Comparison of ENCODE assay signal across 22 cellular contexts in the genomic region with DNA sequence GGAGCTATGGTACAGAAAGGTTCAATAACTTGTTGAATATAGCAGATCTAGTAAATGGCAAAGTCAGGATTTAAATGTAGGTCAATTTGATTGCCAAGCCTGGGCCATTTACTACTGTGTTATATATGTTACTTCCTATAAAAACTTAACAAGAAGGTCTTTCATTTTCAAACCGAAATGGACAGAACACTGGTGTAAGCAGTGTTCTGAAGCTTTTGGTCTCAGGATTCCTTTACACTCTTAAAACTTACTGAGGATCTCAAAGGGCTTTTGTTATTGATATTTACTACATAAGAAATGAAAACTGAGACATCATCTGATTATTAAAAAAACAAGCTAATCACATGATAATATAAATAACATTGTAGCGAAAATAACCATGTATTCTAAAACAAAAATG.
A peak's percentile ranks its signal among the peaks of the same experiment; 100 is the strongest.
DNase-seq lines count a peak whose midpoint lies in the region; ATAC-seq, FAIRE-seq and TF ChIP-seq lines count a peak whose summit lies in the region.
"Had no signal": no experiment of that assay in that cellular context is flagged by ENCODE, and none has a peak within 500 bp of the region (broad histone marks: within the 10 kb centered on the region; RNA-seq: fewer than 3 reads in every experiment).

No MANE protein-coding gene starts in this region.

- no peak overlapping the region for H2BK20ac ChIP-seq in IMR-90 (ENCODE audit: low read depth, low read length)

- in situ Hi-C loops in IMR-90 (cut with MboI; ENCODE audit: low sequenced_read_pairs), result no loop called here
- in situ Hi-C loops in G401 (cut with HindIII; ENCODE audit: low sequenced_read_pairs), result no loop called here

- peak overlapping the region; percentile 4 for H2BK5ac ChIP-seq in IMR-90 (ENCODE audit: low read depth, low read length, poor library complexity, severe bottlenecking)

- POLR2A ChIA-PET in IMR-90 (lab: Charles Lee; ENCODE audit: unreplicated experiment), result interaction anchor here (0.7 kb wide), 1 partner anchor 55 kb away, joined by 3 read pairs; no protein-coding TSS in a partner anchor

- no TSS peak for BruUV-seq in IMR-90 (replicated peaks; lab: Mats Ljungman, UMichigan)

- no peak overlapping the region for H2AK5ac ChIP-seq in IMR-90 (ENCODE audit: low read depth, low read length)

- no peaks in the 10 kb centered on the region for H3K9me3 ChIP-seq in IMR-90 (ENCODE audit: control insufficient read depth, insufficient read depth, low read length)
- H3K9me3 ChIP-seq: A549; BE2C; BLaER1 treated with 17β-estradiol and CSF1 and Interleukin-3, amounts not matched to agents 10 nM and 100 nM; HAP-1 had no signal

- dilution Hi-C loops in IMR-90 (cut with HindIII; ENCODE audit: low sequenced_read_pairs, unreplicated experiment), result no loop called here

- no peak overlapping the region for H3K27ac ChIP-seq in IMR-90 (ENCODE audit: insufficient read depth, low read length)
- H3K27ac ChIP-seq: A549; BLaER1 treated with 17β-estradiol and CSF1 and Interleukin-3, amounts not matched to agents 10 nM and 100 nM had no signal

- no peak for TF ChIP-seq RAD21 in IMR-90 (IDR thresholded peaks at IDR 0.05; ENCODE audit: low read length)

- no peak overlapping the region for H2BK15ac ChIP-seq in IMR-90 (ENCODE audit: low read depth, low read length)

- no peak overlapping the region for H3K4ac ChIP-seq in IMR-90 (ENCODE audit: low read depth, low read length)

- no peak overlapping the region for H3K14ac ChIP-seq in IMR-90 (replicated peaks; ENCODE audit: low read depth, low read length)

- TF ChIP-seq POLR2A in IMR-90 (IDR thresholded peaks at IDR 0.05; ENCODE audit: low read depth, low read length), result no peak

- WGBS in IMR-90 (ENCODE audit: extremely low coverage in 2 of 2, insufficient read length in 1 of 2), 2 experiments, result no CpG with 5 or more reads among the region's 2 CpGs

- CTCF ChIA-PET in IMR-90 (lab: Yijun Ruan, JAX), result no interaction called here

- no peaks in the 10 kb centered on the region for H4K20me1 ChIP-seq in IMR-90 (ENCODE audit: insufficient read depth, low read length)
- H4K20me1 ChIP-seq: BLaER1 treated with 17β-estradiol and CSF1 and Interleukin-3, amounts not matched to agents 10 nM and 100 nM had no signal

- H3K79me1 ChIP-seq in IMR-90 (ENCODE audit: low read depth in 1 of 2, low read length in 2 of 2), result no peaks in the 10 kb centered on the region

- ATAC-seq in IMR-90 (ENCODE audit: low read depth) (no peak), GM21447 (IDR thresholded peaks at IDR 0.05; ENCODE audit: unreplicated experiment) (no peak)
- ATAC-seq: A549, GM23338 had no signal

- TF ChIP-seq CTCF in IMR-90 (conservative IDR thresholded peaks at IDR 0.05; ENCODE audit: low read depth, low read length), result no peak

- no peak overlapping the region for H4K91ac ChIP-seq in IMR-90 (ENCODE audit: insufficient read depth, low read depth, low read length)

- DNase-seq in GM19239 (ENCODE audit: insufficient read length, low spot score) (no peak), IMR-90 (no peak), epidermal melanocyte (ENCODE audit: insufficient read length, low spot score) (peak; percentile 21), HK-2 (ENCODE audit: unreplicated experiment) (no peak), G401 (ENCODE audit: low spot score) (no peak)
- DNase-seq: 8988T; ACHN; AML-193; BE2C; Calu3; CD4-positive, alpha-beta T cell; CD8-positive, alpha-beta memory T cell; COR-L47; DMS53; DMS79 treated with DMSO at 0.1 percent for 48 hours had no signal

- no peak overlapping the region for H3K4me3 ChIP-seq in IMR-90 (ENCODE audit: insufficient read depth, low read depth, low read length)
- H3K4me3 ChIP-seq: A549; BLaER1 treated with 17β-estradiol and CSF1 and Interleukin-3, amounts not matched to agents 10 nM and 100 nM; GM23338; HAP-1 had no signal

- FAIRE-seq in GM19239 (lab: Jason Lieb, UNC), result peak; percentile 57
- FAIRE-seq: A549, G401.6, GM12892 had no signal

- H3K9me1 ChIP-seq in IMR-90 (ENCODE audit: insufficient read depth, low read length), result no peaks in the 10 kb centered on the region

- intact Hi-C loops in IMR-90 (cut with micrococcal nuclease), result loop anchor here (10.0 kb wide), 2 partner anchors 407 to 577 kb away; no protein-coding TSS in a partner anchor

- H2BK120ac ChIP-seq in IMR-90 (ENCODE audit: low read depth, low read length), result no peak overlapping the region

- H3K4me2 ChIP-seq in IMR-90 (ENCODE audit: low read depth, low read length), result no peak overlapping the region
- H3K4me2 ChIP-seq: A549; BLaER1 treated with 17β-estradiol and CSF1 and Interleukin-3, amounts not matched to agents 10 nM and 100 nM; GM23338 had no signal

- H3K27me3 ChIP-seq in IMR-90 (ENCODE audit: control insufficient read depth, insufficient read depth, low read length), result no peaks in the 10 kb centered on the region; the same call in 1 of the 2 replicates
- H3K27me3 ChIP-seq: BE2C; BLaER1 treated with 17β-estradiol and CSF1 and Interleukin-3, amounts not matched to agents 10 nM and 100 nM had no signal

- no peak overlapping the region for H2AK9ac ChIP-seq in IMR-90 (replicated peaks; ENCODE audit: low read depth, low read length, poor library complexity)

- no peak overlapping the region for H3K56ac ChIP-seq in IMR-90 (ENCODE audit: extremely low read depth, insufficient read depth, low read length)

- no peaks in the 10 kb centered on the region for H3K36me3 ChIP-seq in IMR-90 (ENCODE audit: control insufficient read depth, insufficient read depth, low read length)
- H3K36me3 ChIP-seq: BE2C; BLaER1 treated with 17β-estradiol and CSF1 and Interleukin-3, amounts not matched to agents 10 nM and 100 nM; HAP-1 had no signal

- no peak overlapping the region for H2AFZ ChIP-seq in IMR-90 (replicated peaks; ENCODE audit: low read length, poor library complexity)
- H2AFZ ChIP-seq: GM23338 had no signal

- H4K5ac ChIP-seq in IMR-90 (ENCODE audit: low read depth, low read length), result no peak overlapping the region

- no peak overlapping the region for H3K23ac ChIP-seq in IMR-90 (ENCODE audit: low read depth, low read length)

- H3K4me1 ChIP-seq in IMR-90 (ENCODE audit: control insufficient read depth, insufficient read depth, low read length), result peaks cover 3% of the 10 kb centered on the region; the same call in 1 of the 2 replicates
- H3K4me1 ChIP-seq: A549; BE2C; BLaER1 treated with 17β-estradiol and CSF1 and Interleukin-3, amounts not matched to agents 10 nM and 100 nM had no signal

- H4K8ac ChIP-seq in IMR-90 (ENCODE audit: low read depth in 2 of 2, low read length in 2 of 2), result no peak overlapping the region

- H3K18ac ChIP-seq in IMR-90 (ENCODE audit: low read depth, low read length), result no peak overlapping the region

- H3K9ac ChIP-seq in IMR-90 (ENCODE audit: low read depth, low read length), result no peak overlapping the region
- H3K9ac ChIP-seq: BLaER1 treated with 17β-estradiol and CSF1 and Interleukin-3, amounts not matched to agents 10 nM and 100 nM had no signal

TF ChIP-seq in IMR-90, 13 proteins besides CTCF, POLR2A, EP300 and RAD21:
- TF ChIP-seq, protein P1, sequence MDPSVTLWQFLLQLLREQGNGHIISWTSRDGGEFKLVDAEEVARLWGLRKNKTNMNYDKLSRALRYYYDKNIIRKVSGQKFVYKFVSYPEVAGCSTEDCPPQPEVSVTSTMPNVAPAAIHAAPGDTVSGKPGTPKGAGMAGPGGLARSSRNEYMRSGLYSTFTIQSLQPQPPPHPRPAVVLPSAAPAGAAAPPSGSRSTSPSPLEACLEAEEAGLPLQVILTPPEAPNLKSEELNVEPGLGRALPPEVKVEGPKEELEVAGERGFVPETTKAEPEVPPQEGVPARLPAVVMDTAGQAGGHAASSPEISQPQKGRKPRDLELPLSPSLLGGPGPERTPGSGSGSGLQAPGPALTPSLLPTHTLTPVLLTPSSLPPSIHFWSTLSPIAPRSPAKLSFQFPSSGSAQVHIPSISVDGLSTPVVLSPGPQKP (IDR thresholded peaks at IDR 0.05; ENCODE audit: borderline replicate concordance, low read depth, low read length), result no peak
- TF ChIP-seq USF2 (IDR thresholded peaks at IDR 0.05; ENCODE audit: low read depth, low read length), result no peak
- TF ChIP-seq MXI1 (IDR thresholded peaks at IDR 0.05; ENCODE audit: borderline replicate concordance, low read depth, low read length), result no peak
- no peak for TF ChIP-seq BHLHE40 (IDR thresholded peaks at IDR 0.05; ENCODE audit: low read depth, low read length)
- no peak for TF ChIP-seq NFE2L2 (IDR thresholded peaks at IDR 0.05; ENCODE audit: low read depth, low read length)
